Comparison of ENCODE assay signal across 8 cellular contexts in genomic region chr17:81566461-81567126, GRCh38. TPM values are rescaled to one million over a fixed set of nuclear protein-coding genes. Genes with fewer than 3 reads are reported as not detected.
A peak's percentile ranks its signal among the peaks of the same experiment; 100 is the strongest.
DNase-seq lines count a peak whose midpoint lies in the region; ATAC-seq, FAIRE-seq and TF ChIP-seq lines count a peak whose summit lies in the region.

No MANE protein-coding gene starts in this region.

- TF ChIP-seq RAD21 in liver (IDR thresholded peaks at IDR 0.05) (peak in 1 of 2 donors; percentile 44), HepG2 (CRISPR knock-in tag; IDR thresholded peaks at IDR 0.05) (no peak)

- intact Hi-C loops in HepG2 (cut with micrococcal nuclease; ENCODE audit: unreplicated experiment), result no loop called here
- intact Hi-C loops in PC-3 (cut with micrococcal nuclease), result loop anchor here (1.0 kb wide), 1 partner anchor 10 kb away; no protein-coding TSS in a partner anchor
- intact Hi-C loops in esophagus muscularis mucosa (cut with DNase I), result no loop called here
- intact Hi-C loops in ovary (cut with DNase I), result no loop called here
- intact Hi-C loops in activated T-helper 1 cell treated with anti-CD3 and anti-CD28 coated beads, Interleukin-12 subunit alpha, Interleukin-12 subunit beta, Interleukin-2, Interleukin-4 antibody, amounts not matched to agents 30 ng/mL and 10 ng/mL and 1 ng/mL, durations not matched to agents 14 hours and 24 hours and 36 hours (cut with micrococcal nuclease), result no loop called here

- TF ChIP-seq EP300 in HepG2 (IDR thresholded peaks at IDR 0.05; ENCODE audit: low read depth in 2 of 2, low read length in 2 of 2), result no peak
- TF ChIP-seq EP300 in HepG2 (CRISPR knock-in tag; IDR thresholded peaks at IDR 0.05; ENCODE audit: borderline replicate concordance), result no peak
- TF ChIP-seq EP300 in esophagus muscularis mucosa (IDR thresholded peaks at IDR 0.05), result no peak
- TF ChIP-seq EP300 in ovary (IDR thresholded peaks at IDR 0.05), result peak; percentile 22

- H3K4me3 ChIP-seq in liver (ENCODE audit: low read depth in 1 of 3, low read length in 3 of 3) (no peak overlapping the region), HepG2 (replicated peaks in 1 of 3; ENCODE audit: insufficient read depth in 1 of 3, low read depth in 2 of 3, low read length in 3 of 3) (no peak overlapping the region), PC-3 (ENCODE audit: low read length) (peak overlapping the region; percentile 29; the same call in 1 of the 2 replicates), esophagus muscularis mucosa (peak overlapping the region; percentile 1 to 43 (median 26)), ovary (no peak overlapping the region)

- in situ Hi-C loops in HepG2 (cut with HindIII; ENCODE audit: extremely low pct_ligation_motif_present, low pct_unique_long_range_greater_than_20kb), result no loop called here

- no peak for DNase-seq in HepG2 (ENCODE audit: low spot score)
- peak; percentile 87 for DNase-seq in PC-3
- DNase-seq in esophagus muscularis mucosa (ENCODE audit: extremely low spot score), result no peak
- DNase-seq in ovary, result peak; percentile 72 to 84 (median 78)
- no peak for DNase-seq in T-cell
- no peak for DNase-seq in activated T-helper 1 cell treated with anti-CD3 and anti-CD28 coated beads, Interleukin-12 subunit alpha, Interleukin-12 subunit beta, Interleukin-2, Interleukin-4 antibody, amounts not matched to agents 30 ng/mL and 10 ng/mL and 1 ng/mL, durations not matched to agents 14 hours and 24 hours and 36 hours (ENCODE audit: low spot score)

- no peak overlapping the region for H3K4me3 Mint-ChIP-seq in T-cell
- no peak overlapping the region for H3K4me3 Mint-ChIP-seq in activated T-helper 1 cell treated with anti-CD3 and anti-CD28 coated beads, Interleukin-12 subunit alpha, Interleukin-12 subunit beta, Interleukin-2, Interleukin-4 antibody, amounts not matched to agents 30 ng/mL and 10 ng/mL and 1 ng/mL, durations not matched to agents 14 hours and 24 hours and 36 hours

- H3K27ac Mint-ChIP-seq in T-cell, result no peak overlapping the region
- H3K27ac Mint-ChIP-seq in activated T-helper 1 cell treated with anti-CD3 and anti-CD28 coated beads, Interleukin-12 subunit alpha, Interleukin-12 subunit beta, Interleukin-2, Interleukin-4 antibody, amounts not matched to agents 30 ng/mL and 10 ng/mL and 1 ng/mL, durations not matched to agents 14 hours and 24 hours and 36 hours, result no peak overlapping the region

- peaks cover 39% of the 10 kb centered on the region for H3K36me3 Mint-ChIP-seq in T-cell
- H3K36me3 Mint-ChIP-seq in activated T-helper 1 cell treated with anti-CD3 and anti-CD28 coated beads, Interleukin-12 subunit alpha, Interleukin-12 subunit beta, Interleukin-2, Interleukin-4 antibody, amounts not matched to agents 30 ng/mL and 10 ng/mL and 1 ng/mL, durations not matched to agents 14 hours and 24 hours and 36 hours (ENCODE audit: low read depth), result peaks cover 49% of the 10 kb centered on the region

- ATAC-seq in HepG2 (no peak), PC-3 (peak; percentile 89), T-cell (replicated peaks in 1 of 4) (no peak), GM21786 (IDR thresholded peaks at IDR 0.05; ENCODE audit: unreplicated experiment) (no peak)

- FAIRE-seq in HepG2 (lab: Jason Lieb, UNC), result no peak

- no peaks in the 10 kb centered on the region for H3K9me3 ChIP-seq in liver (ENCODE audit: control insufficient read depth in 4 of 4, low read length in 3 of 4)
- no peaks in the 10 kb centered on the region for H3K9me3 ChIP-seq in HepG2 (ENCODE audit: low read length)
- H3K9me3 ChIP-seq in PC-3 (ENCODE audit: low read length), result no peaks in the 10 kb centered on the region
- no peaks in the 10 kb centered on the region for H3K9me3 ChIP-seq in esophagus muscularis mucosa
- no peaks in the 10 kb centered on the region for H3K9me3 ChIP-seq in ovary

- H3K27me3 Mint-ChIP-seq in T-cell, result no peaks in the 10 kb centered on the region
- H3K27me3 Mint-ChIP-seq in activated T-helper 1 cell treated with anti-CD3 and anti-CD28 coated beads, Interleukin-12 subunit alpha, Interleukin-12 subunit beta, Interleukin-2, Interleukin-4 antibody, amounts not matched to agents 30 ng/mL and 10 ng/mL and 1 ng/mL, durations not matched to agents 14 hours and 24 hours and 36 hours (ENCODE audit: insufficient read depth), result no peaks in the 10 kb centered on the region

- no peaks in the 10 kb centered on the region for H3K9me3 Mint-ChIP-seq in T-cell
- no peaks in the 10 kb centered on the region for H3K9me3 Mint-ChIP-seq in activated T-helper 1 cell treated with anti-CD3 and anti-CD28 coated beads, Interleukin-12 subunit alpha, Interleukin-12 subunit beta, Interleukin-2, Interleukin-4 antibody, amounts not matched to agents 30 ng/mL and 10 ng/mL and 1 ng/mL, durations not matched to agents 14 hours and 24 hours and 36 hours

- TF ChIP-seq POLR2A in HepG2 (IDR thresholded peaks at IDR 0.05; ENCODE audit: insufficient read depth in 1 of 2, low read depth in 2 of 2, low read length in 2 of 2), result no peak
- TF ChIP-seq POLR2A in esophagus muscularis mucosa (IDR thresholded peaks at IDR 0.05; ENCODE audit: low read depth), result no peak
- TF ChIP-seq POLR2A in ovary (IDR thresholded peaks at IDR 0.05), result no peak

- H3K27me3 ChIP-seq in liver (ENCODE audit: control insufficient read depth in 4 of 4, insufficient read depth in 4 of 4, low read length in 3 of 4) (no peaks in the 10 kb centered on the region), HepG2 (ENCODE audit: control insufficient read depth in 1 of 2, insufficient read depth in 2 of 2, low read length in 2 of 2) (no peaks in the 10 kb centered on the region), PC-3 (ENCODE audit: low read length) (no peaks in the 10 kb centered on the region), esophagus muscularis mucosa (no peaks in the 10 kb centered on the region), ovary (no peaks in the 10 kb centered on the region)

- TF ChIP-seq CTCF in liver (IDR thresholded peaks at IDR 0.05; ENCODE audit: low read depth, low read length, missing input control) (no peak), HepG2 (CRISPR knock-in tag; IDR thresholded peaks at IDR 0.05) (no peak), PC-3 (conservative IDR thresholded peaks at IDR 0.05; ENCODE audit: low read depth, low read length) (no peak), esophagus muscularis mucosa (IDR thresholded peaks at IDR 0.05) (no peak), ovary (IDR thresholded peaks at IDR 0.05) (peak in 1 of 3 donors; percentile 4)

- H3K4me1 ChIP-seq in liver (ENCODE audit: control insufficient read depth in 4 of 4, insufficient read depth in 4 of 4, low read length in 3 of 4) (peaks cover 6 to 31% (median 25%) of the 10 kb centered on the region in 4 donors), HepG2 (ENCODE audit: insufficient read depth, low read length) (no peaks in the 10 kb centered on the region), PC-3 (ENCODE audit: insufficient read depth, low read length) (peaks cover 35% of the 10 kb centered on the region), esophagus muscularis mucosa (peaks cover 22 to 37% (median 34%) of the 10 kb centered on the region in 4 donors), ovary (ENCODE audit: insufficient read depth) (peaks cover 10% of the 10 kb centered on the region)

- no peak overlapping the region for H3K9ac ChIP-seq in liver (ENCODE audit: low read depth in 1 of 2, low read length in 2 of 2)
- H3K9ac ChIP-seq in HepG2 (ENCODE audit: insufficient read depth, low read depth, low read length), result no peak overlapping the region
- H3K9ac ChIP-seq in PC-3 (ENCODE audit: low read length), result no peak overlapping the region

- BruUV-seq in HepG2 (replicated peaks; lab: Mats Ljungman, UMichigan) (no TSS peak), PC-3 (replicated peaks; lab: Mats Ljungman, UMichigan) (no TSS peak)

- H2AFZ ChIP-seq in HepG2 (ENCODE audit: low read length), result no peak overlapping the region
- H2AFZ ChIP-seq in PC-3 (ENCODE audit: low read length), result no peak overlapping the region

- 27% methylated on average over 8 of the region's 8 CpGs for WGBS in liver
- WGBS in HepG2 (ENCODE audit: low lambda C conversion rate), result 92% methylated on average over 8 of the region's 8 CpGs
- WGBS in esophagus muscularis mucosa, result 0% methylated on average over 8 of the region's 8 CpGs
- 0 to 2% (median 2%) methylated on average over 8 of the region's 8 CpGs for WGBS in ovary, 3 donors

- H3K79me2 ChIP-seq in HepG2 (ENCODE audit: insufficient read depth, low read length), result no peaks in the 10 kb centered on the region
- peaks cover 13% of the 10 kb centered on the region for H3K79me2 ChIP-seq in PC-3 (ENCODE audit: low read length)

- H3K9me2 ChIP-seq in PC-3 (replicated peaks; ENCODE audit: low read length), result no peaks in the 10 kb centered on the region

- H4K20me1 ChIP-seq in HepG2 (ENCODE audit: insufficient read depth, low read length), result no peaks in the 10 kb centered on the region
- peaks cover 24% of the 10 kb centered on the region for H4K20me1 ChIP-seq in PC-3 (ENCODE audit: low read length)

- POLR2A ChIA-PET in HepG2 (lab: Yijun Ruan, JAX) (interaction anchor here (1.5 to 1.8 kb wide), 2 partner anchors 11 to 15 kb away, joined by 4 to 5 read pairs; partner anchors contain the start of gene FAAP100), PC-3 (lab: Charles Lee; ENCODE audit: unreplicated experiment) (interaction anchor here (0.5 to 0.6 kb wide), 4 partner anchors 10 to 224 kb away, joined by 3 to 6 read pairs (median 4); no protein-coding TSS in a partner anchor), T-cell (lab: Charles Lee) (no interaction called here)

- H3K4me2 ChIP-seq in HepG2 (ENCODE audit: low read depth, low read length), result no peak overlapping the region
- H3K4me2 ChIP-seq in PC-3 (ENCODE audit: low read length), result peak overlapping the region; percentile 76

- no peaks in the 10 kb centered on the region for H3K4me1 Mint-ChIP-seq in T-cell
- no peaks in the 10 kb centered on the region for H3K4me1 Mint-ChIP-seq in activated T-helper 1 cell treated with anti-CD3 and anti-CD28 coated beads, Interleukin-12 subunit alpha, Interleukin-12 subunit beta, Interleukin-2, Interleukin-4 antibody, amounts not matched to agents 30 ng/mL and 10 ng/mL and 1 ng/mL, durations not matched to agents 14 hours and 24 hours and 36 hours (ENCODE audit: low read depth)

- H3F3A ChIP-seq in PC-3 (ENCODE audit: low read length, unreplicated experiment), result peaks cover 11% of the 10 kb centered on the region

- H3K27ac ChIP-seq in liver (ENCODE audit: low read depth in 1 of 2, low read length in 2 of 2) (peak overlapping the region; percentile 33 to 58), HepG2 (ENCODE audit: extremely low read length, insufficient read depth, low read length) (no peak overlapping the region), PC-3 (ENCODE audit: low read length) (peak overlapping the region; percentile 63), esophagus muscularis mucosa (replicated peaks in 1 of 4) (peak overlapping the region; percentile 66 to 86 (median 74)), ovary (peak overlapping the region in 1 of 2 donors; percentile 43)

- CTCF ChIA-PET in HepG2 (lab: Yijun Ruan, JAX; ENCODE audit: low intra/inter-chr PET ratio, low total read pairs), result no interaction called here
- CTCF ChIA-PET in PC-3 (lab: Charles Lee), result interaction anchor here (1.0 kb wide), 1 partner anchor 48 kb away, joined by 3 read pairs; no protein-coding TSS in a partner anchor
- CTCF ChIA-PET in T-cell (lab: Charles Lee), result interaction anchor here in 1 of 2 donors (0.6 kb wide), 1 partner anchor 595 kb away, joined by 4 read pairs; no protein-coding TSS in a partner anchor

- H3K36me3 ChIP-seq in liver (ENCODE audit: control insufficient read depth in 4 of 4, insufficient read depth in 3 of 4, low read depth in 1 of 4, low read length in 3 of 4), result peaks cover 17 to 66% (median 52%) of the 10 kb centered on the region in 4 donors
- peaks cover 56 to 84% of the 10 kb centered on the region in 2 experiments for H3K36me3 ChIP-seq in HepG2 (replicated peaks in 1 of 2; ENCODE audit: control insufficient read depth in 1 of 2, insufficient read depth in 2 of 2, low read length in 2 of 2)
- H3K36me3 ChIP-seq in PC-3 (ENCODE audit: low read depth, low read length), result peaks cover 79% of the 10 kb centered on the region
- peaks cover 62 to 97% (median 87%) of the 10 kb centered on the region in 4 donors for H3K36me3 ChIP-seq in esophagus muscularis mucosa
- no peaks in the 10 kb centered on the region for H3K36me3 ChIP-seq in ovary

RNA-seq across cellular contexts. Expression of gene FAAP100, which starts 14.4 kb away (rescaled TPM):
- 10 to 100 TPM in 1 of 2 donors, 1 to 10 TPM in 1; 8.7 to 10.6 TPM for total RNA-seq in liver
- 10 to 100 TPM in 1 of 2 donors, 1 to 10 TPM in 1; 8.1 to 14.7 TPM for polyA plus RNA-seq in liver
- 13.9 and 20.8 TPM in 2 replicates for total RNA-seq in HepG2 (2016; rRNA removed; fragmentation: Illumina TruSeq; extraction: Trizol)
- 10.4 and 11.2 TPM in 2 replicates for total RNA-seq in HepG2 (2016; cell fraction: cytosol; rRNA removed; fragmentation: Illumina TruSeq; extraction: Trizol; ENCODE audit: low read depth)
- total RNA-seq in HepG2 (2016; cell fraction: insoluble cytoplasmic fraction; rRNA removed; fragmentation: Illumina TruSeq; extraction: Trizol), result 11.4 and 20.4 TPM in 2 replicates
- total RNA-seq in HepG2 (2016; cell fraction: membrane; rRNA removed; fragmentation: Illumina TruSeq; extraction: Trizol), result 23.6 and 25.4 TPM in 2 replicates
- 19.0 and 22.7 TPM in 2 replicates for total RNA-seq in HepG2 (2016; cell fraction: nucleus; rRNA removed; fragmentation: Illumina TruSeq; extraction: Trizol)
- 7.6 and 11.1 TPM in 2 replicates for polyA plus RNA-seq in HepG2 (2011; rRNA removed)
- 6.5 and 11.8 TPM in 2 replicates for polyA plus RNA-seq in HepG2 (2011; cell fraction: cytosol; rRNA removed)
- polyA plus RNA-seq in HepG2 (2011; cell fraction: nucleus; rRNA removed), result 37.4 and 38.6 TPM in 2 replicates
- polyA plus RNA-seq in HepG2 (2012), result 9.3 and 10.7 TPM in 2 replicates
- polyA plus RNA-seq in HepG2 (2016; cell fraction: cytosol; fragmentation: Illumina TruSeq; extraction: Trizol; ENCODE audit: low read depth), result 6.1 and 6.4 TPM in 2 replicates
- 13.7 and 17.1 TPM in 2 replicates for polyA plus RNA-seq in HepG2 (2016; cell fraction: insoluble cytoplasmic fraction; fragmentation: Illumina TruSeq; extraction: Trizol; ENCODE audit: low read depth)
- 14.4 and 16.7 TPM in 2 replicates for polyA plus RNA-seq in HepG2 (2016; cell fraction: membrane; fragmentation: Illumina TruSeq; extraction: Trizol; ENCODE audit: low read depth)
- polyA plus RNA-seq in HepG2 (2016; cell fraction: nucleus; fragmentation: Illumina TruSeq; extraction: Trizol; ENCODE audit: insufficient read depth, low read depth), result 43.7 and 45.9 TPM in 2 replicates
- 13.6 and 27.9 TPM in 2 replicates for polyA minus RNA-seq in HepG2 (2011; rRNA and poly(A)+ RNA removed; ENCODE audit: low replicate concordance)
- polyA minus RNA-seq in HepG2 (2011; cell fraction: cytosol; rRNA and poly(A)+ RNA removed), result 7.7 and 8.2 TPM in 2 replicates
- polyA minus RNA-seq in HepG2 (2011; cell fraction: nucleus; rRNA and poly(A)+ RNA removed), result 22.8 and 26.2 TPM in 2 replicates
- 23.3 and 34.6 TPM in 2 replicates for total RNA-seq in PC-3 (2014; rRNA removed)
- 10 to 100 TPM; 13.7 to 33.3 (median 18.6) TPM for total RNA-seq in esophagus muscularis mucosa
- 10 to 100 TPM; 14.9 to 29.1 (median 25.1) TPM for total RNA-seq in ovary
- polyA plus RNA-seq in ovary, result 10 to 100 TPM in 1 of 2 donors, under 1 TPM in 1; 0.77 to 19.7 TPM
- total RNA-seq in T-cell, result 10 to 100 TPM; 31.7 to 62.1 (median 59.0) TPM
- 69.2 and 69.5 TPM in 2 replicates for total RNA-seq in activated T-helper 1 cell treated with anti-CD3 and anti-CD28 coated beads, Interleukin-12 subunit alpha, Interleukin-12 subunit beta, Interleukin-2, Interleukin-4 antibody, amounts not matched to agents 30 ng/mL and 10 ng/mL and 1 ng/mL, durations not matched to agents 14 hours and 24 hours and 36 hours

RNA-seq across cellular contexts. Expression of gene FSCN2, which starts 38.4 kb away (rescaled TPM):
- total RNA-seq in liver, result under 1 TPM; 0.09 to 0.42 TPM
- not detected for polyA plus RNA-seq in liver
- total RNA-seq in HepG2 (2016; rRNA removed; fragmentation: Illumina TruSeq; extraction: Trizol), result not detected in 2 replicates
- total RNA-seq in HepG2 (2016; cell fraction: cytosol; rRNA removed; fragmentation: Illumina TruSeq; extraction: Trizol; ENCODE audit: low read depth), result not detected in 2 replicates
- total RNA-seq in HepG2 (2016; cell fraction: insoluble cytoplasmic fraction; rRNA removed; fragmentation: Illumina TruSeq; extraction: Trizol), result not detected in 2 replicates
- not detected in 2 replicates for total RNA-seq in HepG2 (2016; cell fraction: membrane; rRNA removed; fragmentation: Illumina TruSeq; extraction: Trizol)
- total RNA-seq in HepG2 (2016; cell fraction: nucleus; rRNA removed; fragmentation: Illumina TruSeq; extraction: Trizol), result not detected in 2 replicates
- polyA plus RNA-seq in HepG2 (2011; rRNA removed), result 0.09 and 0.31 TPM in 2 replicates
- polyA plus RNA-seq in HepG2 (2011; cell fraction: cytosol; rRNA removed), result 0.17 TPM in 2 replicates
- polyA plus RNA-seq in HepG2 (2011; cell fraction: nucleus; rRNA removed), result 2.2 and 2.8 TPM in 2 replicates
- 0.11 and 0.17 TPM in 2 replicates for polyA plus RNA-seq in HepG2 (2012)
- polyA plus RNA-seq in HepG2 (2016; cell fraction: cytosol; fragmentation: Illumina TruSeq; extraction: Trizol; ENCODE audit: low read depth), result not detected in 2 replicates
- polyA plus RNA-seq in HepG2 (2016; cell fraction: insoluble cytoplasmic fraction; fragmentation: Illumina TruSeq; extraction: Trizol; ENCODE audit: low read depth), result not detected in 2 replicates
- not detected in 2 replicates for polyA plus RNA-seq in HepG2 (2016; cell fraction: membrane; fragmentation: Illumina TruSeq; extraction: Trizol; ENCODE audit: low read depth)
- polyA plus RNA-seq in HepG2 (2016; cell fraction: nucleus; fragmentation: Illumina TruSeq; extraction: Trizol; ENCODE audit: insufficient read depth, low read depth), result not detected in 2 replicates
- polyA minus RNA-seq in HepG2 (2011; rRNA and poly(A)+ RNA removed; ENCODE audit: low replicate concordance), result 1.5 and 1.9 TPM in 2 replicates
- polyA minus RNA-seq in HepG2 (2011; cell fraction: cytosol; rRNA and poly(A)+ RNA removed), result not detected in 2 replicates
- 0.75 and 0.77 TPM in 2 replicates for polyA minus RNA-seq in HepG2 (2011; cell fraction: nucleus; rRNA and poly(A)+ RNA removed)
- 0.87 and 2.4 TPM in 2 replicates for total RNA-seq in PC-3 (2014; rRNA removed)
- 1 to 10 TPM; 1.2 to 2.4 (median 1.7) TPM for total RNA-seq in esophagus muscularis mucosa
- total RNA-seq in ovary, result 1 to 10 TPM; 1.8 to 6.4 (median 3.9) TPM
- 1 to 10 TPM in 1 of 2 donors, under 1 TPM in 1; 0.13 to 1.6 TPM for polyA plus RNA-seq in ovary
- total RNA-seq in T-cell, result 1 to 10 TPM in 3 of 5 donors, under 1 TPM in 2; 0.91 to 4.2 (median 1.2) TPM
- 0.52 and 0.64 TPM in 2 replicates for total RNA-seq in activated T-helper 1 cell treated with anti-CD3 and anti-CD28 coated beads, Interleukin-12 subunit alpha, Interleukin-12 subunit beta, Interleukin-2, Interleukin-4 antibody, amounts not matched to agents 30 ng/mL and 10 ng/mL and 1 ng/mL, durations not matched to agents 14 hours and 24 hours and 36 hours

RNA-seq across cellular contexts. Expression of gene ACTG1, which starts 54.0 kb away (rescaled TPM):
- total RNA-seq in liver (1,000 to 10,000 TPM; 1,434 to 1,699 TPM), HepG2 (2016; rRNA removed; fragmentation: Illumina TruSeq; extraction: Trizol) (973 and 1,028 TPM in 2 replicates), PC-3 (2014; rRNA removed) (4,503 and 4,798 TPM in 2 replicates), esophagus muscularis mucosa (1,000 to 10,000 TPM in 3 of 4 donors, 100 to 1,000 TPM in 1; 972 to 1,850 (median 1,126) TPM), ovary (1,000 to 10,000 TPM; 3,016 to 5,681 (median 4,174) TPM), T-cell (1,000 to 10,000 TPM; 1,183 to 1,383 (median 1,262) TPM)
- polyA plus RNA-seq in liver (1,000 to 10,000 TPM in 1 of 2 donors, 100 to 1,000 TPM in 1; 347 to 1,129 TPM), HepG2 (2011; rRNA removed) (1,138 and 1,217 TPM in 2 replicates), ovary (1,000 to 10,000 TPM; 1,825 to 3,391 TPM)
- 361 and 399 TPM in 2 replicates for total RNA-seq in HepG2 (2016; cell fraction: cytosol; rRNA removed; fragmentation: Illumina TruSeq; extraction: Trizol; ENCODE audit: low read depth)
- total RNA-seq in HepG2 (2016; cell fraction: insoluble cytoplasmic fraction; rRNA removed; fragmentation: Illumina TruSeq; extraction: Trizol), result 848 and 989 TPM in 2 replicates
- 986 and 1,002 TPM in 2 replicates for total RNA-seq in HepG2 (2016; cell fraction: membrane; rRNA removed; fragmentation: Illumina TruSeq; extraction: Trizol)
- 479 and 519 TPM in 2 replicates for total RNA-seq in HepG2 (2016; cell fraction: nucleus; rRNA removed; fragmentation: Illumina TruSeq; extraction: Trizol)
- 2,631 and 2,697 TPM in 2 replicates for polyA plus RNA-seq in HepG2 (2011; cell fraction: cytosol; rRNA removed)
- 3,693 and 3,967 TPM in 2 replicates for polyA plus RNA-seq in HepG2 (2011; cell fraction: nucleus; rRNA removed)
- 1,881 and 2,139 TPM in 2 replicates for polyA plus RNA-seq in HepG2 (2012)
- polyA plus RNA-seq in HepG2 (2016; cell fraction: cytosol; fragmentation: Illumina TruSeq; extraction: Trizol; ENCODE audit: low read depth), result 598 and 619 TPM in 2 replicates
- 1,358 and 1,713 TPM in 2 replicates for polyA plus RNA-seq in HepG2 (2016; cell fraction: insoluble cytoplasmic fraction; fragmentation: Illumina TruSeq; extraction: Trizol; ENCODE audit: low read depth)
- 1,224 and 1,364 TPM in 2 replicates for polyA plus RNA-seq in HepG2 (2016; cell fraction: membrane; fragmentation: Illumina TruSeq; extraction: Trizol; ENCODE audit: low read depth)
- 1,038 and 1,070 TPM in 2 replicates for polyA plus RNA-seq in HepG2 (2016; cell fraction: nucleus; fragmentation: Illumina TruSeq; extraction: Trizol; ENCODE audit: insufficient read depth, low read depth)
- 750 and 1,581 TPM in 2 replicates for polyA minus RNA-seq in HepG2 (2011; rRNA and poly(A)+ RNA removed; ENCODE audit: low replicate concordance)
- polyA minus RNA-seq in HepG2 (2011; cell fraction: cytosol; rRNA and poly(A)+ RNA removed), result 1,072 and 1,192 TPM in 2 replicates
- polyA minus RNA-seq in HepG2 (2011; cell fraction: nucleus; rRNA and poly(A)+ RNA removed), result 609 and 760 TPM in 2 replicates
- 3,516 TPM in 2 replicates for total RNA-seq in activated T-helper 1 cell treated with anti-CD3 and anti-CD28 coated beads, Interleukin-12 subunit alpha, Interleukin-12 subunit beta, Interleukin-2, Interleukin-4 antibody, amounts not matched to agents 30 ng/mL and 10 ng/mL and 1 ng/mL, durations not matched to agents 14 hours and 24 hours and 36 hours

Comparison
In these comparisons a context has a peak if more than half of its experiments do, and no peak if none do; other contexts are left out.
1. H3K4me3 ChIP-seq: peak in PC-3 (single experiment) and esophagus muscularis mucosa (4 of 4); none in liver (0 of 3), HepG2 (0 of 3) and ovary (single experiment).
2. DNase-seq: peak in PC-3 (single experiment) and ovary (5 of 5); none in HepG2 (single experiment), esophagus muscularis mucosa (single experiment), T-cell (0 of 34) and activated T-helper 1 cell treated with anti-CD3 and anti-CD28 coated beads, Interleukin-12 subunit alpha, Interleukin-12 subunit beta, Interleukin-2, Interleukin-4 antibody, amounts not matched to agents 30 ng/mL and 10 ng/mL and 1 ng/mL, durations not matched to agents 14 hours and 24 hours and 36 hours (single experiment).
3. POLR2A ChIA-PET loops: an anchor here in HepG2 (1.5 to 1.8 kb wide) and PC-3 (0.5 to 0.6 kb wide); none called in T-cell.